Comparison of ENCODE assay signal across 22 cellular contexts in the genomic region with DNA sequence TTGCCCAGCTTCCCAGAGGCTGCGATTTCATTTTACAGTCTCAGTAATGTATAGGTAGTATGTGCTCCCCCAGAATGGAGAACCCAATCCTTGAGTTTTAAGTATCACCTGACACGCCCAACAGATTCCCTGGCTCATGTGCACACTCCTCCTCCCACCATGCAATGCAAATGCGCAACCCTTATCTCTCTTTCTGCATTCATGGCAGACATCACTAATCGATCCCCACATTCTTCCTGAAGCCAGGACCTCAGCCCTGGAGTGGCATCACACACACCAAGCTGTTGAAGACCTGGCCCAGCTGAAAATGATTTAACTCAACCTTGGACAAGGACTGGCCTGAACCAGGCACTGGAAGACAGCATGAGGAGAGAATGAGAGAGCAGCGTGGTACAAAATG.
DNase-seq lines count a peak whose midpoint lies in the region; ATAC-seq, FAIRE-seq and TF ChIP-seq lines count a peak whose summit lies in the region.
"Had no signal": no experiment of that assay in that cellular context is flagged by ENCODE, and none has a peak within 500 bp of the region (broad histone marks: within the 10 kb centered on the region; RNA-seq: fewer than 3 reads in every experiment).

No MANE protein-coding gene starts in this region.

- H3K27ac ChIP-seq in RWPE2 (ENCODE audit: poor library complexity, severe bottlenecking) (peak overlapping the region; percentile 80), breast epithelium (peak overlapping the region in 1 of 2 donors; percentile 11)
- no peak overlapping the region for H3K27ac ChIP-seq in effector memory CD4-positive, alpha-beta T cell (ENCODE audit: insufficient read depth, low read length, poor library complexity, severe bottlenecking)
- H3K27ac ChIP-seq: gastroesophageal sphincter, HL-60 had no signal

- H3K36me3 ChIP-seq in RWPE2 (ENCODE audit: low read depth) (peaks cover 18% of the 10 kb centered on the region), breast epithelium (no peaks in the 10 kb centered on the region)
- H3K36me3 ChIP-seq in effector memory CD4-positive, alpha-beta T cell (ENCODE audit: control insufficient read depth, insufficient read depth, low read length), result no peaks in the 10 kb centered on the region
- H3K36me3 ChIP-seq: adrenal gland had no signal

- H3K4me3 ChIP-seq in RWPE2 (ENCODE audit: severe bottlenecking), result no peak overlapping the region
- no peak overlapping the region for H3K4me3 ChIP-seq in breast epithelium
- no peak overlapping the region for H3K4me3 ChIP-seq in effector memory CD4-positive, alpha-beta T cell (ENCODE audit: insufficient read depth, low read depth, low read length, poor library complexity, severe bottlenecking)
- H3K4me3 ChIP-seq: adrenal gland, cardiac muscle cell, gastroesophageal sphincter had no signal

- H3K4me1 ChIP-seq in RWPE2 (ENCODE audit: insufficient read depth, poor library complexity, severe bottlenecking), result peaks cover 33% of the 10 kb centered on the region
- H3K4me1 ChIP-seq in breast epithelium, result peaks cover 3 to 16% of the 10 kb centered on the region in 2 donors
- H3K4me1 ChIP-seq in effector memory CD4-positive, alpha-beta T cell (ENCODE audit: control insufficient read depth, insufficient read depth, low read length, poor library complexity, severe bottlenecking), result no peaks in the 10 kb centered on the region

- H3K4me1 Mint-ChIP-seq in CD14-positive monocyte, result no peaks in the 10 kb centered on the region

- FAIRE-seq in RCC 7860 (lab: Jason Lieb, UNC), result no peak
- FAIRE-seq: GM18507 had no signal

- peaks cover 0 to 2% (median 0%) of the 10 kb centered on the region in 7 donors for H3K9me3 Mint-ChIP-seq in CD14-positive monocyte
- H3K9me3 Mint-ChIP-seq: activated CD4-positive, alpha-beta T cell treated with anti-CD3 and anti-CD28 coated beads, Interleukin-2, amount 10 ng/mL, durations not matched to agents 24 days and 14 days; stimulated activated effector memory CD8-positive, alpha-beta T cell treated with anti-CD3 and anti-CD28 coated beads, Interleukin-12 subunit alpha, Interleukin-12 subunit beta, amount 100 ng/mL, for 72 hours had no signal

- peaks cover 0 to 3% (median 0%) of the 10 kb centered on the region in 3 donors for H3K27me3 Mint-ChIP-seq in CD14-positive monocyte (ENCODE audit: low read depth in 3 of 3)

- DNase-seq in CD14-positive monocyte (ENCODE audit: low spot score) (no peak), RWPE2 (ENCODE audit: low spot score) (no peak), left ventricle myocardium superior (no peak), posterior vena cava (ENCODE audit: low spot score) (peak; percentile 36), RCC 7860 (ENCODE audit: low spot score) (no peak), breast epithelium (ENCODE audit: low spot score in 2 of 2) (no peak)
- no peak for DNase-seq in effector memory CD4-positive, alpha-beta T cell
- DNase-seq: activated CD4-positive, alpha-beta T cell treated with anti-CD3 and anti-CD28 coated beads, Interleukin-2, amount 10 ng/mL, durations not matched to agents 24 days and 14 days; activated effector memory CD4-positive, alpha-beta T cell treated with Interleukin-2 at 50 U/mL for 16 hours; adrenal gland; left colon; NCI-H69; occipital lobe; SIG-M5; T-helper 1 cell had no signal

- no peak overlapping the region for H3K4me3 Mint-ChIP-seq in CD14-positive monocyte
- H3K4me3 Mint-ChIP-seq: activated CD4-positive, alpha-beta T cell treated with anti-CD3 and anti-CD28 coated beads, Interleukin-2, amount 10 ng/mL, durations not matched to agents 24 days and 14 days; stimulated activated effector memory CD8-positive, alpha-beta T cell treated with anti-CD3 and anti-CD28 coated beads, Interleukin-12 subunit alpha, Interleukin-12 subunit beta, amount 100 ng/mL, for 72 hours had no signal

- no peak for ATAC-seq in RWPE2 (ENCODE audit: low read depth)
- ATAC-seq in left ventricle myocardium superior, result peak; percentile 12
- no peak for ATAC-seq in GM21515 (IDR thresholded peaks at IDR 0.05; ENCODE audit: unreplicated experiment)
- ATAC-seq: gastroesophageal sphincter; left colon; sciatic nerve; stimulated activated effector memory CD8-positive, alpha-beta T cell treated with anti-CD3 and anti-CD28 coated beads, Interleukin-12 subunit alpha, Interleukin-12 subunit beta, amount 100 ng/mL, for 72 hours had no signal

- H3K27ac Mint-ChIP-seq in CD14-positive monocyte, result peak overlapping the region in 5 of 7 donors; percentile 0 to 43 (median 24)
- H3K27ac Mint-ChIP-seq: activated CD4-positive, alpha-beta T cell treated with anti-CD3 and anti-CD28 coated beads, Interleukin-2, amount 10 ng/mL, durations not matched to agents 24 days and 14 days; stimulated activated effector memory CD8-positive, alpha-beta T cell treated with anti-CD3 and anti-CD28 coated beads, Interleukin-12 subunit alpha, Interleukin-12 subunit beta, amount 100 ng/mL, for 72 hours had no signal

- H3K36me3 Mint-ChIP-seq in CD14-positive monocyte, result peaks cover 35 to 76% of the 10 kb centered on the region in 2 donors
- H3K36me3 Mint-ChIP-seq: stimulated activated effector memory CD8-positive, alpha-beta T cell treated with anti-CD3 and anti-CD28 coated beads, Interleukin-12 subunit alpha, Interleukin-12 subunit beta, amount 100 ng/mL, for 72 hours had no signal

- TF ChIP-seq CTCF in CD14-positive monocyte (IDR thresholded peaks at IDR 0.05) (no peak), RWPE2 (IDR thresholded peaks at IDR 0.05; ENCODE audit: poor library complexity, severe bottlenecking) (no peak), breast epithelium (IDR thresholded peaks at IDR 0.05) (no peak)

- H3K9me3 ChIP-seq in RWPE2 (ENCODE audit: severe bottlenecking) (no peaks in the 10 kb centered on the region), breast epithelium (no peaks in the 10 kb centered on the region)
- no peaks in the 10 kb centered on the region for H3K9me3 ChIP-seq in effector memory CD4-positive, alpha-beta T cell (ENCODE audit: control insufficient read depth, low read length)
- H3K9me3 ChIP-seq: adrenal gland, gastroesophageal sphincter had no signal

- H3K27me3 ChIP-seq in RWPE2 (ENCODE audit: insufficient read depth, poor library complexity, severe bottlenecking) (no peaks in the 10 kb centered on the region), breast epithelium (no peaks in the 10 kb centered on the region)
- H3K27me3 ChIP-seq in effector memory CD4-positive, alpha-beta T cell (replicated peaks; ENCODE audit: control insufficient read depth, insufficient read depth, low read length, poor library complexity, severe bottlenecking), result no peaks in the 10 kb centered on the region
- H3K27me3 ChIP-seq: adrenal gland, cardiac muscle cell, gastroesophageal sphincter had no signal

- no peak for TF ChIP-seq POLR2A in breast epithelium (IDR thresholded peaks at IDR 0.05)

- intact Hi-C loops in CD14-positive monocyte (cut with micrococcal nuclease), result no loop called here
- intact Hi-C loops in left ventricle myocardium superior (cut with micrococcal nuclease), result no loop called here
- intact Hi-C loops in posterior vena cava (cut with DNase I), result no loop called here
- intact Hi-C loops in breast epithelium (cut with DNase I; ENCODE audit: low total_unique reads), result no loop called here
